8 cellular contexts compared by ENCODE assay signal in genomic region chr1:21781971-21782867, GRCh38. TPM values are rescaled to one million over a fixed set of nuclear protein-coding genes. Genes with fewer than 3 reads are reported as not detected.
DNase-seq lines count a peak whose midpoint lies in the region; ATAC-seq, FAIRE-seq and TF ChIP-seq lines count a peak whose summit lies in the region.

No MANE protein-coding gene starts in this region.

- H4K20me1 ChIP-seq in GM23338 (replicated peaks; ENCODE audit: insufficient read depth): peaks cover 39% of the 10 kb centered on the region
- no peaks in the 10 kb centered on the region; the same call in 1 of the 2 replicates for H4K20me1 ChIP-seq in K562 (replicated peaks; ENCODE audit: control insufficient read depth, insufficient read depth, low read length)

- TF ChIP-seq EP300 in K562 (IDR thresholded peaks at IDR 0.05; ENCODE audit: low read length): no peak

- TF ChIP-seq POLR2A in K562 (conservative IDR thresholded peaks at IDR 0.05) (no peak), gastrocnemius medialis (IDR thresholded peaks at IDR 0.05) (no peak)

- H3K4me3 Mint-ChIP-seq in GM23338 (peak overlapping the region; percentile 95), T-helper 17 cell (peak overlapping the region; percentile 96)

- no peak overlapping the region for H2AFZ ChIP-seq in GM23338
- H2AFZ ChIP-seq in K562 (ENCODE audit: low read depth, low read length): peak overlapping the region; percentile 86

- peaks cover 53% of the 10 kb centered on the region for H3K79me2 ChIP-seq in GM23338 (replicated peaks; ENCODE audit: insufficient read depth)
- peaks cover 58% of the 10 kb centered on the region for H3K79me2 ChIP-seq in K562 (ENCODE audit: control insufficient read depth, insufficient read depth, low read length)

- no TSS peak for BruUV-seq in K562 (replicated peaks; lab: Mats Ljungman, UMichigan)

- DNase-seq in GM03348 (ENCODE audit: low spot score): peak; percentile 61
- DNase-seq in GM23338 (ENCODE audit: low spot score): peak; percentile 66
- DNase-seq in LNCaP clone FGC (ENCODE audit: low read depth): no peak
- DNase-seq in T-helper 17 cell: peak; percentile 33 to 44 (median 41)
- DNase-seq in K562 (ENCODE audit: extremely low read depth in 1 of 4, low spot score in 3 of 4): peak; percentile 25 to 86 (median 36)
- peak in 1 of 2 donors; percentile 16 for DNase-seq in gastrocnemius medialis
- no peak for DNase-seq in HPDE6-E6E7 (ENCODE audit: extremely low spot score)

- H3K4me1 ChIP-seq in GM23338 (ENCODE audit: insufficient read depth) (peaks cover 6% of the 10 kb centered on the region), K562 (replicated peaks in 1 of 2; ENCODE audit: control insufficient read depth in 2 of 2, insufficient read depth in 2 of 2, low read length in 2 of 2) (peaks cover 18 to 31% of the 10 kb centered on the region in 2 experiments; a peak in 4 of 5 replicates), iPS-15b (ENCODE audit: control insufficient read depth, insufficient read depth, low read length) (no peaks in the 10 kb centered on the region), gastrocnemius medialis (peaks cover 9 to 19% of the 10 kb centered on the region in 2 donors)

- peak overlapping the region; percentile 89 for H3K27ac ChIP-seq in GM23338 (ENCODE audit: low read depth)
- peak overlapping the region; percentile 99 for H3K27ac ChIP-seq in K562 (ENCODE audit: extremely low read depth, low read depth, low read length)
- peak overlapping the region; percentile 97 to 100 (median 98) for H3K27ac ChIP-seq in gastrocnemius medialis

- H3K9me3 ChIP-seq in T-helper 17 cell (ENCODE audit: control insufficient read depth, low read length, poor library complexity, severe bottlenecking) (no peaks in the 10 kb centered on the region), K562 (replicated peaks; ENCODE audit: control insufficient read depth, insufficient read depth, low read depth, low read length) (no peaks in the 10 kb centered on the region), iPS-15b (ENCODE audit: control insufficient read depth, insufficient read depth, low read length) (no peaks in the 10 kb centered on the region), gastrocnemius medialis (no peaks in the 10 kb centered on the region)

- no peaks in the 10 kb centered on the region for H3K27me3 ChIP-seq in GM23338 (ENCODE audit: insufficient read depth)
- no peaks in the 10 kb centered on the region for H3K27me3 ChIP-seq in K562 (ENCODE audit: control insufficient read depth in 2 of 2, insufficient read depth in 2 of 2, low read length in 2 of 2)
- H3K27me3 ChIP-seq in iPS-15b (ENCODE audit: control insufficient read depth, insufficient read depth, low read length): no peaks in the 10 kb centered on the region
- H3K27me3 ChIP-seq in gastrocnemius medialis: no peaks in the 10 kb centered on the region

- H3K27me3 Mint-ChIP-seq in GM23338 (ENCODE audit: insufficient read depth, low read depth, poor library complexity): peaks cover 13% of the 10 kb centered on the region
- peaks cover 6% of the 10 kb centered on the region for H3K27me3 Mint-ChIP-seq in T-helper 17 cell

- H3K4me2 ChIP-seq in GM23338 (peak overlapping the region; percentile 89), K562 (ENCODE audit: insufficient read depth, low read length) (peak overlapping the region; percentile 95)

- CTCF ChIA-PET in K562 (lab: Yijun Ruan, JAX; ENCODE audit: low intra/inter-chr PET ratio): interaction anchor here (0.6 to 1.1 kb wide), 4 partner anchors 79 to 123 kb away, joined by 3 to 4 read pairs (median 3); no protein-coding TSS in a partner anchor

- H3K4me1 Mint-ChIP-seq in GM23338 (peaks cover 22% of the 10 kb centered on the region), T-helper 17 cell (peaks cover 34% of the 10 kb centered on the region)

- no peaks in the 10 kb centered on the region for H3K9me1 ChIP-seq in K562 (ENCODE audit: control insufficient read depth, insufficient read depth, low read length)

- H3K9ac ChIP-seq in K562 (ENCODE audit: insufficient read depth in 1 of 2, low read depth in 2 of 2, low read length in 2 of 2): peak overlapping the region; percentile 92 to 100
- H3K9ac ChIP-seq in iPS-15b (ENCODE audit: low read depth, low read length): peak overlapping the region; percentile 87

- FAIRE-seq in K562 (lab: Jason Lieb, UNC): peak; percentile 37

- POLR2A ChIA-PET in K562 (lab: Yijun Ruan, JAX): interaction anchor here (0.6 to 3.8 kb wide), 23 partner anchors 9 to 1125 kb away, joined by 3 to 24 read pairs (median 4); no protein-coding TSS in a partner anchor

- H3K36me3 Mint-ChIP-seq in GM23338 (ENCODE audit: low read depth) (peaks cover 9% of the 10 kb centered on the region; the same call in 2 of the 3 replicates), T-helper 17 cell (ENCODE audit: low read depth) (peaks cover 9% of the 10 kb centered on the region)

- peaks cover 13% of the 10 kb centered on the region; the same call in 2 of the 3 replicates for H3K9me3 Mint-ChIP-seq in GM23338

- H3K27ac Mint-ChIP-seq in GM23338 (peak overlapping the region; percentile 93), T-helper 17 cell (peak overlapping the region; percentile 99)

- TF ChIP-seq CTCF in GM23338 (conservative IDR thresholded peaks at IDR 0.05; ENCODE audit: low read depth in 2 of 2) (peak; percentile 16 to 57; a peak in 2 of 4 replicates), LNCaP clone FGC (IDR thresholded peaks at IDR 0.05; ENCODE audit: control insufficient read depth, extremely low read depth, insufficient read depth) (peak; percentile 26; the same call in 1 of the 2 replicates), K562 (IDR thresholded peaks at IDR 0.05 in 2 of 3, conservative IDR thresholded peaks at IDR 0.05 in 1 of 3; ENCODE audit: insufficient read depth in 2 of 3, low read depth in 1 of 3, low read length in 3 of 3) (peak; percentile 50 to 63 (median 58)), gastrocnemius medialis (IDR thresholded peaks at IDR 0.05 in 4 of 5, conservative IDR thresholded peaks at IDR 0.05 in 1 of 5) (peak in 1 of 5 experiments; percentile 16)

- H3K9me2 ChIP-seq in GM23338 (ENCODE audit: insufficient read depth): no peaks in the 10 kb centered on the region

- no peaks in the 10 kb centered on the region for H3K36me3 ChIP-seq in GM23338 (ENCODE audit: insufficient read depth)
- H3K36me3 ChIP-seq in K562 (ENCODE audit: control insufficient read depth, insufficient read depth, low read length): peaks cover 10% of the 10 kb centered on the region; the same call in 2 of the 3 replicates
- no peaks in the 10 kb centered on the region for H3K36me3 ChIP-seq in iPS-15b (ENCODE audit: control insufficient read depth, insufficient read depth, low read length)
- no peaks in the 10 kb centered on the region for H3K36me3 ChIP-seq in gastrocnemius medialis

- in situ Hi-C loops in K562 (cut with MboI) (no loop called here), gastrocnemius medialis (cut with MboI; ENCODE audit: low sequenced_read_pairs in 4 of 4) (no loop called here)

- ATAC-seq in GM23338 (peak; percentile 36), T-helper 17 cell (peak; percentile 24), K562 (peak; percentile 62), gastrocnemius medialis (peak; percentile 35 to 39)

- H3K4me3 ChIP-seq in GM23338: peak overlapping the region; percentile 87
- H3K4me3 ChIP-seq in LNCaP clone FGC (ENCODE audit: low read depth, low read length): peak overlapping the region; percentile 63
- peak overlapping the region; percentile 61 for H3K4me3 ChIP-seq in K562
- peak overlapping the region; percentile 92 for H3K4me3 ChIP-seq in iPS-15b (ENCODE audit: low read depth, low read length)
- H3K4me3 ChIP-seq in gastrocnemius medialis: peak overlapping the region; percentile 89 to 95 (median 92)

- intact Hi-C loops in K562 (cut with micrococcal nuclease) (loop anchor here (1.0 to 5.0 kb wide), 6 partner anchors 31 to 245 kb away; no protein-coding TSS in a partner anchor), gastrocnemius medialis (cut with DNase I; ENCODE audit: low total_unique reads) (loop anchor here (2.0 to 10.0 kb wide), 4 partner anchors 183 to 1510 kb away; partner anchors contain the start of gene CDC42)

- under 1% methylated on average over 52 of the region's 52 CpGs for WGBS in K562 (ENCODE audit: insufficient coverage, low coverage, missing lambda C conversion rate)

- peaks cover 5% of the 10 kb centered on the region; the same call in 1 of the 2 replicates for H3F3A ChIP-seq in GM23338 (replicated peaks; ENCODE audit: low read depth)

- TF ChIP-seq RAD21 in K562 (CRISPR knock-in tag; conservative IDR thresholded peaks at IDR 0.05 in 1 of 2, IDR thresholded peaks at IDR 0.05 in 1 of 2): peak; percentile 63 to 72

RNA-seq across cellular contexts. Expression of gene USP48, which starts 0.7 kb away (rescaled TPM):
- total RNA-seq in GM23338 (2014; rRNA removed; shearing (Covaris generic)): 85.9 and 114 TPM in 2 replicates
- polyA plus RNA-seq in GM23338 (2016; fragmentation: Nextera tagmentation; extraction: Ambion mirVana) (144 and 151 TPM in 2 replicates), K562 (2011; rRNA removed) (78.6 and 97.2 TPM in 2 replicates), K562 (2014; fragmentation: Illumina TruSeq; extraction: Trizol) (101 and 121 TPM in 2 replicates), K562 (2014; fragmentation: Nextera tagmentation; extraction: Ambion mirVana) (10 to 100 TPM; 23.3 to 30.3 TPM), K562 (2014; rRNA removed) (101 and 106 TPM in 2 replicates)
- total RNA-seq in T-helper 17 cell (10 to 100 TPM; 84.3 to 93.3 TPM), K562 (2014; rRNA removed) (89.9 and 91.0 TPM in 2 replicates), K562 (2014; rRNA removed; fragmentation: Illumina TruSeq; extraction: Trizol) (106 and 120 TPM in 2 replicates), K562 (2015; rRNA removed; fragmentation: Illumina TruSeq; extraction: Trizol) (102 and 109 TPM in 2 replicates), K562 (2021) (123 TPM in 2 replicates), gastrocnemius medialis (10 to 100 TPM; 11.5 to 24.4 (median 14.5) TPM)
- 194 and 717 TPM in 2 replicates for total RNA-seq in K562 (2011; cell fraction: chromatin; rRNA removed; ENCODE audit: low replicate concordance)
- 95.7 and 151 TPM in 2 replicates for total RNA-seq in K562 (2011; cell fraction: nucleolus; rRNA removed)
- 249 and 315 TPM in 2 replicates for total RNA-seq in K562 (2011; cell fraction: nucleoplasm; rRNA removed)
- 13.8 and 29.6 TPM in 2 replicates for polyA plus RNA-seq in K562 (2011; cell fraction: cytosol; rRNA removed)
- 94.2 and 106 TPM in 2 replicates for polyA plus RNA-seq in K562 (2011; cell fraction: nucleus; rRNA removed)
- 92.9 and 103 TPM in 2 replicates for polyA plus RNA-seq in K562 (2012)
- polyA minus RNA-seq in K562 (2011; rRNA and poly(A)+ RNA removed): 149 and 168 TPM in 2 replicates
- polyA minus RNA-seq in K562 (2011; cell fraction: cytosol; rRNA and poly(A)+ RNA removed): 39.7 and 45.1 TPM in 2 replicates
- polyA minus RNA-seq in K562 (2011; cell fraction: nucleus; rRNA and poly(A)+ RNA removed): 77.0 and 154 TPM in 2 replicates

RNA-seq across cellular contexts. Expression of gene LDLRAD2, which starts 29.8 kb away (rescaled TPM):
- 0.31 and 1.6 TPM in 2 replicates for total RNA-seq in GM23338 (2014; rRNA removed; shearing (Covaris generic))
- polyA plus RNA-seq in GM23338 (2016; fragmentation: Nextera tagmentation; extraction: Ambion mirVana) (5.8 and 11.3 TPM in 2 replicates), K562 (2011; rRNA removed) (not detected in 2 replicates), K562 (2014; fragmentation: Illumina TruSeq; extraction: Trizol) (not detected in 2 replicates), K562 (2014; fragmentation: Nextera tagmentation; extraction: Ambion mirVana) (under 1 TPM; 0.45 to 0.48 TPM), K562 (2014; rRNA removed) (not detected in 2 replicates)
- total RNA-seq in T-helper 17 cell (not detected), K562 (2014; rRNA removed) (not detected in 2 replicates), K562 (2014; rRNA removed; fragmentation: Illumina TruSeq; extraction: Trizol) (not detected in 2 replicates), K562 (2015; rRNA removed; fragmentation: Illumina TruSeq; extraction: Trizol) (not detected in 2 replicates), K562 (2021) (not detected in 2 replicates), gastrocnemius medialis (not detected)
- not detected in 2 replicates for total RNA-seq in K562 (2011; cell fraction: chromatin; rRNA removed; ENCODE audit: low replicate concordance)
- total RNA-seq in K562 (2011; cell fraction: nucleolus; rRNA removed): 0.13 TPM in 1 of 2 replicates, not detected in the other
- not detected in 2 replicates for total RNA-seq in K562 (2011; cell fraction: nucleoplasm; rRNA removed)
- polyA plus RNA-seq in K562 (2011; cell fraction: cytosol; rRNA removed): not detected in 2 replicates
- polyA plus RNA-seq in K562 (2011; cell fraction: nucleus; rRNA removed): 0.10 TPM in 1 of 2 replicates, not detected in the other
- polyA plus RNA-seq in K562 (2012): 5.8 and 7.0 TPM in 2 replicates
- not detected in 2 replicates for polyA minus RNA-seq in K562 (2011; rRNA and poly(A)+ RNA removed)
- not detected in 2 replicates for polyA minus RNA-seq in K562 (2011; cell fraction: cytosol; rRNA and poly(A)+ RNA removed)
- polyA minus RNA-seq in K562 (2011; cell fraction: nucleus; rRNA and poly(A)+ RNA removed): not detected in 2 replicates

Comparison
In these comparisons a context has a peak if more than half of its experiments do, and no peak if none do; other contexts are left out.
1. DNase-seq: peak in GM03348 (single experiment), GM23338 (single experiment), T-helper 17 cell (3 of 3) and K562 (4 of 4); none in LNCaP clone FGC (single experiment) and HPDE6-E6E7 (single experiment).
2. Peak in every context shown above with its lines, with median percentiles within 50 percentile points of each other: ATAC-seq, H3K27ac ChIP-seq and H3K4me3 ChIP-seq.